ENCODE assay signal across 11 cellular contexts in the genomic region with DNA sequence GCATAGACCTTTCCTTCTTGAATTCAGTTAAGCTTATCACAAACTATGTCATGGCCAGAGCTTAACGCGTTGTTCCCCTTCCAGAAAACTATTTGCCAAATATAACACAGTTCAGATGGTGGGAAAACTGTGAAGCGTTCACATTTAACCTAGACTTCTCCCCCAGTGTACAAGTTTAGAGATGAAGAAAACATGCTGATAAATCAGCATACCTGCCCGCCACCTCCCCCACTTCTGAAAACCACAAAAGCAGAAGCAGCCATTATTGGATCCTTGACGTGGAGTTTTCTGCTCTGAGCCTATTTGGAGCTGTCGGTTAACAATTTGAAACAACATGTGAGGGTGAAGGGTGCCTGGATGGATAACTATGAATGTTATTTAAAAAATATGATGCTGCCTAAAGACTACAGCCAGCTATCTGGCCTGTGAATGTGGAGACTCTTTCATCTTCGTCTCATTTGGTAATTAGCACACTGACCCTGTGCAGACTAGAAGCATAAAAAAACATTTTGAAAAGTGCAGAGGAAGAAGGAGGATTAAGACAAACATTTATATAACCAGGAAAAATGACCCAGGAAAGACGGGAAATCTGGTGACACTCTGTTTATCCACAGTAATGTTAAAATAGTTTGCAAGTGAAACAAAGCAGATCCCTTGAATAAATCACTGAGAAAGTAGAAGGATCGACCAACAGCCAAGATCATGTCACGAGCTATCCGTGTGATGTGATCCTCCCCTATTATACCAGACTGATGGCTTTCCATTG.
A peak's percentile ranks its signal among the peaks of the same experiment; 100 is the strongest.
DNase-seq lines count a peak whose midpoint lies in the region; ATAC-seq, FAIRE-seq and TF ChIP-seq lines count a peak whose summit lies in the region.
"Had no signal": no experiment of that assay in that cellular context is flagged by ENCODE, and none has a peak within 500 bp of the region (broad histone marks: within the 10 kb centered on the region; RNA-seq: fewer than 3 reads in every experiment).

No MANE protein-coding gene starts in this region.

- H3K4me1 ChIP-seq in trophoblast cell (ENCODE audit: control insufficient read depth in 1 of 2, insufficient read depth in 2 of 2, low read length in 2 of 2): peaks cover 2 to 3% of the 10 kb centered on the region in 2 experiments

- H3K79me1 ChIP-seq in trophoblast cell (ENCODE audit: low read length): peaks cover 4% of the 10 kb centered on the region

- H3K27ac ChIP-seq in trophoblast cell (ENCODE audit: low read depth, low read length): peak overlapping the region; percentile 72

- no peak for ATAC-seq in HG02973 (IDR thresholded peaks at IDR 0.05; ENCODE audit: unreplicated experiment)
- ATAC-seq: activated CD8-positive, alpha-beta memory T cell treated with anti-CD3 and anti-CD28 coated beads, Interleukin-2, amount 10 ng/mL, durations not matched to agents 7 days and 5 days had no signal

- no peak overlapping the region for H4K12ac ChIP-seq in trophoblast cell (ENCODE audit: low read depth, low read length)

- H4K8ac ChIP-seq in trophoblast cell (ENCODE audit: low read depth, low read length): no peak overlapping the region

- H3K18ac ChIP-seq in trophoblast cell (ENCODE audit: low read length): no peak overlapping the region

- H3K27me3 ChIP-seq in trophoblast cell (ENCODE audit: insufficient read depth, low read length): no peaks in the 10 kb centered on the region

- no peak overlapping the region for H2AK5ac ChIP-seq in trophoblast cell (ENCODE audit: low read length)

- peak overlapping the region; percentile 31 for H2BK120ac ChIP-seq in trophoblast cell (ENCODE audit: insufficient read depth, low read length, poor library complexity)

- H3K36me3 ChIP-seq in trophoblast cell (ENCODE audit: control insufficient read depth in 1 of 2, insufficient read depth in 2 of 2, low read length in 2 of 2): no peaks in the 10 kb centered on the region

- H3K9me3 ChIP-seq in trophoblast cell (ENCODE audit: insufficient read depth, low read depth, low read length): no peaks in the 10 kb centered on the region

- no peak overlapping the region for H2BK5ac ChIP-seq in trophoblast cell (ENCODE audit: low read depth, low read length, poor library complexity)

- H3K14ac ChIP-seq in trophoblast cell (ENCODE audit: low read length): no peak overlapping the region

- no CpG with 5 or more reads among the region's 11 CpGs for WGBS in trophoblast cell (ENCODE audit: extremely low coverage, insufficient coverage, insufficient read length)

- DNase-seq in GM12891 (ENCODE audit: insufficient read length, low spot score) (no peak), NOMO-1 treated with dmso at 0.1 percent for 144 hours (lab: John Stamatoyannopoulos, UW; ENCODE audit: unreplicated experiment) (peak; percentile 76), fibroblast of pulmonary artery (ENCODE audit: low read depth) (peak; percentile 89), trophoblast cell (peak; percentile 23), retina (no peak), iPS-NIHi11 (ENCODE audit: low spot score) (no peak)
- no peak for DNase-seq in activated CD4-positive, alpha-beta T cell treated with anti-CD3 and anti-CD28 coated beads, Interleukin-2, amount 50 U/mL, for 1 hour
- DNase-seq: activated CD8-positive, alpha-beta memory T cell treated with anti-CD3 and anti-CD28 coated beads, Interleukin-2, amount 10 ng/mL, durations not matched to agents 7 days and 5 days; endodermal cell; stimulated activated CD8-positive, alpha-beta memory T cell treated with anti-CD3 and anti-CD28 coated beads, Interleukin-4, amount 100 ng/mL, for 48 hours had no signal

- no peaks in the 10 kb centered on the region for H3K79me2 ChIP-seq in trophoblast cell (ENCODE audit: control insufficient read depth, insufficient read depth, low read length, poor library complexity)

- no peak for TF ChIP-seq CTCF in fibroblast of pulmonary artery (IDR thresholded peaks at IDR 0.05; ENCODE audit: low read length, missing control alignments)

- peak overlapping the region; percentile 13 for H3K4me3 ChIP-seq in fibroblast of pulmonary artery (replicated peaks; ENCODE audit: low read depth, low read length)
- H3K4me3 ChIP-seq in trophoblast cell (ENCODE audit: low read depth, low read length): no peak overlapping the region

- H2AFZ ChIP-seq in trophoblast cell (ENCODE audit: insufficient read depth, low read length, poor library complexity): no peak overlapping the region

- TF ChIP-seq POLR2A in GM12891 (IDR thresholded peaks at IDR 0.05; ENCODE audit: low read depth, low read length): no peak

- no peak overlapping the region for H3K9ac ChIP-seq in trophoblast cell (ENCODE audit: low read length)

- no peak overlapping the region for H4K91ac ChIP-seq in trophoblast cell (ENCODE audit: low read depth, low read length)

- H3K4ac ChIP-seq in trophoblast cell (ENCODE audit: low read depth, low read length): no peak overlapping the region

- no peak overlapping the region for H3K23ac ChIP-seq in trophoblast cell (ENCODE audit: low read length)

- FAIRE-seq in GM12891 (lab: Jason Lieb, UNC): peak; percentile 20

- H3K4me2 ChIP-seq in trophoblast cell (ENCODE audit: low read length): peak overlapping the region; percentile 21

- H2BK12ac ChIP-seq in trophoblast cell (ENCODE audit: low read length): no peak overlapping the region

TF ChIP-seq in GM12891, 5 proteins besides CTCF, POLR2A, EP300 and RAD21:
- TF ChIP-seq PAX5 (IDR thresholded peaks at IDR 0.05; ENCODE audit: insufficient read depth, low read length, severe bottlenecking) (no peak), SPI1 (IDR thresholded peaks at IDR 0.05; ENCODE audit: low read depth, low read length) (peak; percentile 81), POLR2AphosphoS5 (IDR thresholded peaks at IDR 0.05; ENCODE audit: low read depth, low read length) (no peak), TAF1 (IDR thresholded peaks at IDR 0.05; ENCODE audit: low read depth, low read length) (no peak), POU2F2 (IDR thresholded peaks at IDR 0.05; ENCODE audit: low read depth, low read length) (peak; percentile 87)

Comparison
In these comparisons a context has a peak if more than half of its experiments do, and no peak if none do; other contexts are left out.
1. DNase-seq: peak in NOMO-1 treated with dmso at 0.1 percent for 144 hours (single experiment), fibroblast of pulmonary artery (single experiment) and trophoblast cell (2 of 2); none in GM12891 (single experiment), retina (single experiment), iPS-NIHi11 (single experiment) and activated CD4-positive, alpha-beta T cell treated with anti-CD3 and anti-CD28 coated beads, Interleukin-2, amount 50 U/mL, for 1 hour (single experiment).